Comparison of ENCODE assay signal across 23 cellular contexts in the genomic region with DNA sequence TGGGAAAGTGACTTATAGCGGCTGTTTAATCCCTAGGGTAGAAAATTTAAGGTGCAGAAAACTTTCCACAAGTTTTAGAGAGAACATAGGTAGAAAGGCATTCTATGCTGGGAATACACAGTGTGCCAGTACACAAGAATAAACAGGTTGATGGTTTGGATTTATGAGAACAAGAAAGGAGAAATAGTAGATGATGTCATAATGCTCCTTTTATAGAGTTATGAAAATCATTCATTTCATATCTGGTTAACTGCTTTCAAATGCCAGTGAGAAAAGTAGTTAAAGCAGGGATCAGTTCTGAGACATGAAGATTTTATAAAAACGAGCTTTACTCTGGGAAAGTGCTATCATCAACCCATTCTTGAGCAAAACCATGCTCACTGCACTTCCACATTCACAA.
"Had no signal": no experiment of that assay in that cellular context is flagged by ENCODE, and none has a peak within 500 bp of the region (broad histone marks: within the 10 kb centered on the region; RNA-seq: fewer than 3 reads in every experiment).

No MANE protein-coding gene starts in this region.

- H3K27me3 ChIP-seq: gastrocnemius medialis, right atrium auricular region, sigmoid colon, stomach, thyroid gland, vagina had no signal

- H3K36me3 ChIP-seq: gastrocnemius medialis, prostate gland, right atrium auricular region, sigmoid colon, stomach, thyroid gland, vagina had no signal

- H3K27ac Mint-ChIP-seq: effector memory CD8-positive, alpha-beta T cell; memory B cell; naive thymus-derived CD4-positive, alpha-beta T cell; nephron; stimulated activated effector memory CD8-positive, alpha-beta T cell treated with anti-CD3 and anti-CD28 coated beads, Interleukin-12 subunit alpha, Interleukin-12 subunit beta, amount 100 ng/mL, for 72 hours had no signal

- H3K4me3 Mint-ChIP-seq: effector memory CD8-positive, alpha-beta T cell; memory B cell; naive thymus-derived CD4-positive, alpha-beta T cell; nephron; stimulated activated effector memory CD8-positive, alpha-beta T cell treated with anti-CD3 and anti-CD28 coated beads, Interleukin-12 subunit alpha, Interleukin-12 subunit beta, amount 100 ng/mL, for 72 hours had no signal

- H3K27me3 Mint-ChIP-seq: effector memory CD8-positive, alpha-beta T cell; memory B cell had no signal

- H3K4me3 ChIP-seq: coronary artery, gastrocnemius medialis, lung, prostate gland, right atrium auricular region, sigmoid colon, stomach, thyroid gland, vagina had no signal

- H3K36me3 Mint-ChIP-seq: memory B cell; naive thymus-derived CD4-positive, alpha-beta T cell; stimulated activated effector memory CD8-positive, alpha-beta T cell treated with anti-CD3 and anti-CD28 coated beads, Interleukin-12 subunit alpha, Interleukin-12 subunit beta, amount 100 ng/mL, for 72 hours had no signal

- H3K4me1 Mint-ChIP-seq: memory B cell; naive thymus-derived CD4-positive, alpha-beta T cell; stimulated activated effector memory CD8-positive, alpha-beta T cell treated with anti-CD3 and anti-CD28 coated beads, Interleukin-12 subunit alpha, Interleukin-12 subunit beta, amount 100 ng/mL, for 72 hours had no signal

- FAIRE-seq: kidney had no signal

- H3K9me3 ChIP-seq: gastrocnemius medialis, prostate gland, right atrium auricular region, sigmoid colon, stomach, thyroid gland, vagina had no signal

- DNase-seq: effector memory CD8-positive, alpha-beta T cell; foreskin fibroblast; gastrocnemius medialis; head of caudate nucleus; kidney; midbrain; naive thymus-derived CD4-positive, alpha-beta T cell; nucleus accumbens; sigmoid colon; stimulated activated CD4-positive, alpha-beta T cell treated with anti-CD3 and anti-CD28 coated beads, Interleukin-2, amount 100 ng/mL, for 24 hours; stimulated activated CD4-positive, alpha-beta T cell treated with anti-CD3 and anti-CD28 coated beads, Interleukin-4, amount 100 ng/mL, for 24 hours; stimulated activated naive CD4-positive, alpha-beta T cell treated with Interleukin-2 at 50 U/mL for 16 hours; stomach; thyroid gland; trophoblast cell had no signal

- H3K27ac ChIP-seq: coronary artery, gastrocnemius medialis, right atrium auricular region, sigmoid colon, stomach, thyroid gland, vagina had no signal

- H3K9me3 Mint-ChIP-seq: memory B cell; naive thymus-derived CD4-positive, alpha-beta T cell; nephron; stimulated activated effector memory CD8-positive, alpha-beta T cell treated with anti-CD3 and anti-CD28 coated beads, Interleukin-12 subunit alpha, Interleukin-12 subunit beta, amount 100 ng/mL, for 72 hours had no signal

- ATAC-seq: effector memory CD8-positive, alpha-beta T cell; naive thymus-derived CD4-positive, alpha-beta T cell; stimulated activated effector memory CD8-positive, alpha-beta T cell treated with anti-CD3 and anti-CD28 coated beads, Interleukin-12 subunit alpha, Interleukin-12 subunit beta, amount 100 ng/mL, for 72 hours had no signal
